ENCODE assay signal across 10 cellular contexts in the genomic region with DNA sequence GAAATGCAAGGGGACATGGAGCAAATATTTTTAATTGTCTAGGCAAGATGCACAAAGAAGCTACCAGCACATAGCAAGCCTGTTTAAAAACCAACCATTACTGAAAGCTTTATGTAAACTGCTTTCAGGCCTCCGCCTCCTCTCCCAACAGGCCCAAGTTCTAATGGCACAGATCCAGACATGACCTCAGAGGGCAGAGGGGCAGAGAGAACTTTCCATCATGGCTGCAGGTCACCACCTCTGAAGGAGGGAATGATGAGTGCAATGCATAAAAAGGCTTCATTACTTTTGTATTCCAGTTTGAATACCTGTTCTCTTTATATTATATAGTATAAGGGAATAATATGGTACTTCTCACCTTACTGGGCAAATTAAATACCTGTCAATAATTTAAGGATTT. TPM values are rescaled to one million over a fixed set of nuclear protein-coding genes. Genes with fewer than 3 reads are reported as not detected.
A peak's percentile ranks its signal among the peaks of the same experiment; 100 is the strongest.
DNase-seq lines count a peak whose midpoint lies in the region; ATAC-seq and TF ChIP-seq lines count a peak whose summit lies in the region.
"Had no signal": no experiment of that assay in that cellular context is flagged by ENCODE, and none has a peak within 500 bp of the region (broad histone marks: within the 10 kb centered on the region; RNA-seq: fewer than 3 reads in every experiment).

No MANE protein-coding gene starts in this region.

- TF ChIP-seq CTCF in chondrocyte (IDR thresholded peaks at IDR 0.05) = no peak
- TF ChIP-seq CTCF in type B pancreatic cell (conservative IDR thresholded peaks at IDR 0.05) = no peak

- CTCF ChIA-PET in activated CD8-positive, alpha-beta memory T cell treated with anti-CD3 and anti-CD28 coated beads, Interleukin-2, amount 10 ng/mL, durations not matched to agents 7 days and 5 days (lab: Charles Lee) = interaction anchor here (0.9 to 1.3 kb wide), 3 partner anchors 8 to 81 kb away, joined by 3 to 4 read pairs (median 3); no protein-coding TSS in a partner anchor

- ATAC-seq in activated CD8-positive, alpha-beta memory T cell treated with anti-CD3 and anti-CD28 coated beads, Interleukin-2, amount 10 ng/mL, durations not matched to agents 7 days and 5 days = no peak
- no peak for ATAC-seq in GM18867 (IDR thresholded peaks at IDR 0.05; ENCODE audit: unreplicated experiment)

- peak overlapping the region; percentile 60 for H3K9ac ChIP-seq in mesenchymal stem cell (ENCODE audit: low read length)

- peaks cover 51 to 99% of the 10 kb centered on the region in 2 experiments for H3K36me3 ChIP-seq in mesenchymal stem cell (ENCODE audit: control insufficient read depth in 1 of 2, insufficient read depth in 2 of 2, low read depth in 1 of 2, low read length in 2 of 2)

- H3K4me3 ChIP-seq in mesenchymal stem cell (ENCODE audit: insufficient read depth in 1 of 2, low read depth in 1 of 2, low read length in 2 of 2) = no peak overlapping the region

- H3K79me1 ChIP-seq in mesenchymal stem cell (replicated peaks; ENCODE audit: low read length, poor library complexity, severe bottlenecking) = peaks cover 14% of the 10 kb centered on the region

- H3K9me3 Mint-ChIP-seq in activated CD8-positive, alpha-beta memory T cell treated with anti-CD3 and anti-CD28 coated beads, Interleukin-2, amount 10 ng/mL, durations not matched to agents 7 days and 5 days (ENCODE audit: low read depth) = no peaks in the 10 kb centered on the region
- no peaks in the 10 kb centered on the region for H3K9me3 Mint-ChIP-seq in chondrocyte (ENCODE audit: low read depth)
- H3K9me3 Mint-ChIP-seq in type B pancreatic cell = no peaks in the 10 kb centered on the region

- no peak overlapping the region for H3K4ac ChIP-seq in mesenchymal stem cell (ENCODE audit: low read depth in 1 of 2, low read length in 2 of 2)

- no peaks in the 10 kb centered on the region for H3K27me3 ChIP-seq in mesenchymal stem cell (ENCODE audit: control insufficient read depth in 1 of 2, insufficient read depth in 1 of 2, low read length in 2 of 2)

- H4K8ac ChIP-seq in mesenchymal stem cell (ENCODE audit: low read length) = no peak overlapping the region

- no CpG with 5 or more reads among the region's 1 CpG for WGBS in mesenchymal stem cell

- H3K23ac ChIP-seq in mesenchymal stem cell (ENCODE audit: low read length in 2 of 2) = no peak overlapping the region

- H3K4me3 Mint-ChIP-seq in activated CD8-positive, alpha-beta memory T cell treated with anti-CD3 and anti-CD28 coated beads, Interleukin-2, amount 10 ng/mL, durations not matched to agents 7 days and 5 days = no peak overlapping the region
- H3K4me3 Mint-ChIP-seq in chondrocyte (ENCODE audit: unreplicated experiment) (no peak overlapping the region), type B pancreatic cell (no peak overlapping the region)

- H4K91ac ChIP-seq in mesenchymal stem cell (ENCODE audit: low read length) = no peak overlapping the region

- no peak overlapping the region for H2BK15ac ChIP-seq in mesenchymal stem cell (ENCODE audit: low read depth, poor library complexity, severe bottlenecking)

- H3K36me3 Mint-ChIP-seq in activated CD8-positive, alpha-beta memory T cell treated with anti-CD3 and anti-CD28 coated beads, Interleukin-2, amount 10 ng/mL, durations not matched to agents 7 days and 5 days = peaks cover 79% of the 10 kb centered on the region
- H3K36me3 Mint-ChIP-seq in chondrocyte (ENCODE audit: low read depth) (peaks cover 62% of the 10 kb centered on the region), type B pancreatic cell (peaks cover 61% of the 10 kb centered on the region)

- no peak overlapping the region for H2BK120ac ChIP-seq in mesenchymal stem cell (ENCODE audit: low read depth, low read length)

- no peak overlapping the region for H3K4me2 ChIP-seq in mesenchymal stem cell (ENCODE audit: low read length, poor library complexity, severe bottlenecking)

- H3K4me1 ChIP-seq in mesenchymal stem cell (ENCODE audit: control insufficient read depth, insufficient read depth, low read depth, low read length) = peaks cover 4% of the 10 kb centered on the region

- peak overlapping the region; percentile 39 for H3K27ac Mint-ChIP-seq in activated CD8-positive, alpha-beta memory T cell treated with anti-CD3 and anti-CD28 coated beads, Interleukin-2, amount 10 ng/mL, durations not matched to agents 7 days and 5 days
- H3K27ac Mint-ChIP-seq in chondrocyte (ENCODE audit: unreplicated experiment) (peak overlapping the region; percentile 79), type B pancreatic cell (peak overlapping the region; percentile 42)

- peaks cover 58% of the 10 kb centered on the region for H3K4me1 Mint-ChIP-seq in activated CD8-positive, alpha-beta memory T cell treated with anti-CD3 and anti-CD28 coated beads, Interleukin-2, amount 10 ng/mL, durations not matched to agents 7 days and 5 days
- H3K4me1 Mint-ChIP-seq in chondrocyte (ENCODE audit: low read depth) (peaks cover 47% of the 10 kb centered on the region), type B pancreatic cell (ENCODE audit: unreplicated experiment) (no peaks in the 10 kb centered on the region)

- DNase-seq in activated CD8-positive, alpha-beta memory T cell treated with anti-CD3 and anti-CD28 coated beads, Interleukin-2, amount 10 ng/mL, durations not matched to agents 7 days and 5 days = no peak
- no peak for DNase-seq in activated CD8-positive, alpha-beta memory T cell treated with anti-CD3 and anti-CD28 coated beads, Interleukin-2, amount 50 U/mL, for 4 hours
- DNase-seq in chondrocyte (ENCODE audit: low spot score) (no peak), mesenchymal stem cell (peak; percentile 88), type B pancreatic cell (ENCODE audit: extremely low spot score, unreplicated experiment) (no peak), iPS-NIHi7 (ENCODE audit: extremely low spot score) (no peak), NCI-H1417 treated with DMSO at 0.1 percent for 48 hours (lab: John Stamatoyannopoulos, UW) (no peak)

- no peak overlapping the region for H3K18ac ChIP-seq in mesenchymal stem cell (ENCODE audit: low read depth in 1 of 2, low read length in 2 of 2)

- H3K14ac ChIP-seq in mesenchymal stem cell (ENCODE audit: low read length in 2 of 2) = no peak overlapping the region

- H2AFZ ChIP-seq in mesenchymal stem cell (ENCODE audit: low read depth, low read length) = no peak overlapping the region

- no peaks in the 10 kb centered on the region for H3K27me3 Mint-ChIP-seq in activated CD8-positive, alpha-beta memory T cell treated with anti-CD3 and anti-CD28 coated beads, Interleukin-2, amount 10 ng/mL, durations not matched to agents 7 days and 5 days
- H3K27me3 Mint-ChIP-seq in chondrocyte (ENCODE audit: low read depth) (no peaks in the 10 kb centered on the region), type B pancreatic cell (no peaks in the 10 kb centered on the region)

- no peak overlapping the region for H2BK12ac ChIP-seq in mesenchymal stem cell (ENCODE audit: low read length in 2 of 2)

- peak overlapping the region; percentile 38 for H3K27ac ChIP-seq in mesenchymal stem cell (ENCODE audit: low read length, poor library complexity, severe bottlenecking)
- H3K27ac ChIP-seq: C4-2B had no signal

- H3K9me3 ChIP-seq in mesenchymal stem cell (ENCODE audit: control insufficient read depth, low read length) = no peaks in the 10 kb centered on the region

- no peak overlapping the region for H2AK5ac ChIP-seq in mesenchymal stem cell (ENCODE audit: low read length, severe bottlenecking)

- H2BK5ac ChIP-seq in mesenchymal stem cell (ENCODE audit: low read depth, low read length, poor library complexity, severe bottlenecking) = no peak overlapping the region

RNA-seq across cellular contexts. Expression of a gene that starts 15.2 kb away (rescaled TPM):
- total RNA-seq in activated CD8-positive, alpha-beta memory T cell treated with anti-CD3 and anti-CD28 coated beads, Interleukin-2, amount 10 ng/mL, durations not matched to agents 7 days and 5 days = 100 to 1,000 TPM; 452 to 527 TPM
- total RNA-seq in chondrocyte = 306 to 362 TPM (median 321 TPM) in 3 replicates
- polyA plus RNA-seq in mesenchymal stem cell (2013, experiment 1 of 2) = 121 TPM
- 114 TPM for polyA plus RNA-seq in mesenchymal stem cell (2013, experiment 2 of 2)
- 377 and 531 TPM in 2 replicates for total RNA-seq in type B pancreatic cell (ENCODE audit: low replicate concordance)

RNA-seq across cellular contexts. Expression of a gene that starts 23.0 kb away (rescaled TPM):
- total RNA-seq in activated CD8-positive, alpha-beta memory T cell treated with anti-CD3 and anti-CD28 coated beads, Interleukin-2, amount 10 ng/mL, durations not matched to agents 7 days and 5 days = 1 to 10 TPM in 1 of 2 experiments, under 1 TPM in 1; 0.23 to 1.2 TPM
- total RNA-seq in chondrocyte (127 to 137 TPM (median 134 TPM) in 3 replicates), type B pancreatic cell (ENCODE audit: low replicate concordance) (10.6 and 24.2 TPM in 2 replicates)
- polyA plus RNA-seq in mesenchymal stem cell (2013, experiment 1 of 2) = 167 TPM
- 172 TPM for polyA plus RNA-seq in mesenchymal stem cell (2013, experiment 2 of 2)

RNA-seq across cellular contexts. Expression of a gene that starts 35.9 kb away (rescaled TPM):
- total RNA-seq in activated CD8-positive, alpha-beta memory T cell treated with anti-CD3 and anti-CD28 coated beads, Interleukin-2, amount 10 ng/mL, durations not matched to agents 7 days and 5 days = not detected
- total RNA-seq in chondrocyte (0.27 to 0.33 TPM (median 0.27 TPM) in 3 replicates), type B pancreatic cell (ENCODE audit: low replicate concordance) (1.3 and 2.0 TPM in 2 replicates)
- polyA plus RNA-seq in mesenchymal stem cell (2013, experiment 1 of 2) = 0.08 TPM
- 0.05 TPM for polyA plus RNA-seq in mesenchymal stem cell (2013, experiment 2 of 2)
- total RNA-seq: bronchial epithelial cell had no signal
